Comparison of ENCODE assay signal across 8 cellular contexts in genomic region chr7:1459930-1460756, GRCh38. TPM values are rescaled to one million over a fixed set of nuclear protein-coding genes. Genes with fewer than 3 reads are reported as not detected.
DNase-seq lines count a peak whose midpoint lies in the region; ATAC-seq and TF ChIP-seq lines count a peak whose summit lies in the region.

No MANE protein-coding gene starts in this region.

- intact Hi-C loops in ascending aorta (cut with DNase I), result loop anchor here (2.0 to 10.0 kb wide), 3 partner anchors 71 to 895 kb away; partner anchors contain the start of genes EIF3B, GET4 and MAFK
- intact Hi-C loops in stomach (cut with DNase I; ENCODE audit: low total_unique reads), result no loop called here

- ATAC-seq in GM18519 (IDR thresholded peaks at IDR 0.05; ENCODE audit: low FRiP score, unreplicated experiment) (no peak), HG03045 (IDR thresholded peaks at IDR 0.05; ENCODE audit: unreplicated experiment) (no peak)

- 0 out of 2 replicates have a peak, but pooled peaks cover 3% of the 10 kb centered on the region for H3K4me1 ChIP-seq in HEK293 (ENCODE audit: control insufficient read depth, insufficient read depth, low read length)
- H3K4me1 ChIP-seq in ascending aorta, result peaks cover 16 to 44% of the 10 kb centered on the region in 2 donors
- H3K4me1 ChIP-seq in stomach, result peaks cover 72 to 91% (median 82%) of the 10 kb centered on the region in 4 donors

- TF ChIP-seq CTCF in AG10803 (conservative IDR thresholded peaks at IDR 0.05; ENCODE audit: low read length) (no peak), HEK293 (tag by site-specific recombination; IDR thresholded peaks at IDR 0.05) (no peak), ascending aorta (IDR thresholded peaks at IDR 0.05) (no peak), stomach (IDR thresholded peaks at IDR 0.05) (no peak)

- no peak for TF ChIP-seq POLR2A in stomach (IDR thresholded peaks at IDR 0.05)

- 10 to 16% (median 13%) methylated on average over 20 to 28 of the region's 28 CpGs for WGBS in stomach, 5 donors

- H3K9me3 ChIP-seq in HEK293 (ENCODE audit: control insufficient read depth, insufficient read depth, low read depth, low read length) (no peaks in the 10 kb centered on the region), ascending aorta (no peaks in the 10 kb centered on the region), stomach (no peaks in the 10 kb centered on the region)

- peak overlapping the region; percentile 63 for H3K4me3 ChIP-seq in AG10803 (ENCODE audit: low read length)
- H3K4me3 ChIP-seq in HEK293 (ENCODE audit: low read depth, low read length), result peak overlapping the region; percentile 35
- H3K4me3 ChIP-seq in ascending aorta, result peak overlapping the region; percentile 63 to 66
- H3K4me3 ChIP-seq in stomach, result peak overlapping the region; percentile 70 to 93 (median 84)

- POLR2A ChIA-PET in HEK293 (lab: Yijun Ruan, JAX), result interaction anchor here (0.5 to 1.6 kb wide), 2 partner anchors 22 to 113 kb away, joined by 3 read pairs; no protein-coding TSS in a partner anchor

- H3K27me3 ChIP-seq in ascending aorta, result no peaks in the 10 kb centered on the region
- no peaks in the 10 kb centered on the region for H3K27me3 ChIP-seq in stomach

- peak; percentile 21 for DNase-seq in AG10803 (ENCODE audit: low read depth)
- DNase-seq in ascending aorta (ENCODE audit: low spot score in 2 of 2), result no peak
- peak; percentile 16 for DNase-seq in iris pigment epithelial cell (ENCODE audit: low read depth)
- no peak for DNase-seq in stomach
- DNase-seq in NCI-H2196 (lab: John Stamatoyannopoulos, UW; ENCODE audit: unreplicated experiment), result no peak

- CTCF ChIA-PET in HEK293 (lab: Yijun Ruan, JAX), result no interaction called here

- H3K27ac ChIP-seq in HEK293 (ENCODE audit: extremely low read depth, low read depth, low read length) (no peak overlapping the region), ascending aorta (peak overlapping the region; percentile 85 to 87), stomach (peak overlapping the region; percentile 87 to 95 (median 92))

- H3K36me3 ChIP-seq in HEK293 (ENCODE audit: control insufficient read depth in 2 of 2, insufficient read depth in 1 of 2, low read length in 2 of 2) (no peaks in the 10 kb centered on the region), ascending aorta (no peaks in the 10 kb centered on the region), stomach (no peaks in the 10 kb centered on the region)

- no peak for TF ChIP-seq EP300 in stomach (IDR thresholded peaks at IDR 0.05)

TF ChIP-seq in HEK293, 187 proteins besides CTCF, POLR2A, EP300 and RAD21 (continues in another document):
- TF ChIP-seq ZNF776 (tag by site-specific recombination; IDR thresholded peaks at IDR 0.05; ENCODE audit: borderline replicate concordance) (no peak), ZNF791 (tag by site-specific recombination; IDR thresholded peaks at IDR 0.05) (no peak), ZIC2 (tag by site-specific recombination; IDR thresholded peaks at IDR 0.05) (peak; percentile 74), ZNF311 (tag by site-specific recombination; IDR thresholded peaks at IDR 0.05; ENCODE audit: borderline replicate concordance) (no peak), SP2 (tag by site-specific recombination; IDR thresholded peaks at IDR 0.05) (peak; percentile 21; the same call in 1 of the 2 replicates), ZSCAN30 (tag by site-specific recombination; IDR thresholded peaks at IDR 0.05) (no peak), ZNF335 (tag by site-specific recombination; conservative IDR thresholded peaks at IDR 0.05) (0 out of 2 replicates have a peak, but pooled peaks have one; percentile 19), ZBTB10 (tag by site-specific recombination; IDR thresholded peaks at IDR 0.05) (no peak), SCRT1 (tag by site-specific recombination; IDR thresholded peaks at IDR 0.05; ENCODE audit: borderline replicate concordance) (no peak), ZNF513 (tag by site-specific recombination; IDR thresholded peaks at IDR 0.05) (no peak), ZNF558 (tag by site-specific recombination; IDR thresholded peaks at IDR 0.05) (no peak), ZFP41 (tag by site-specific recombination; IDR thresholded peaks at IDR 0.05; ENCODE audit: borderline replicate concordance) (no peak), ZBTB8A (tag by site-specific recombination; IDR thresholded peaks at IDR 0.05) (peak; percentile 25; the same call in 1 of the 2 replicates), ZNF350 (tag by site-specific recombination; IDR thresholded peaks at IDR 0.05) (no peak), REST (tag by site-specific recombination; IDR thresholded peaks at IDR 0.05) (no peak), TRIM28 (IDR thresholded peaks at IDR 0.05; ENCODE audit: borderline replicate concordance, low read length) (no peak), ZXDB (tag by site-specific recombination; IDR thresholded peaks at IDR 0.05) (no peak), ZNF645 (tag by site-specific recombination; IDR thresholded peaks at IDR 0.05) (no peak)

RNA-seq across cellular contexts. Expression of gene MICALL2, which starts 0.9 kb away (rescaled TPM):
- total RNA-seq in ascending aorta, result 76.5 TPM
- total RNA-seq in stomach, result 100 to 1,000 TPM in 3 of 5 donors, 10 to 100 TPM in 2; 30.7 to 263 (median 118) TPM
- 100 to 1,000 TPM in 1 of 3 donors, 10 to 100 TPM in 2; 85.9 to 110 (median 93.6) TPM for polyA plus RNA-seq in stomach

RNA-seq across cellular contexts. Expression of gene INTS1, which starts 44.0 kb away (rescaled TPM):
- total RNA-seq in ascending aorta (80.7 TPM), stomach (100 to 1,000 TPM in 1 of 5 donors, 10 to 100 TPM in 4; 24.4 to 724 (median 81.7) TPM)
- 10 to 100 TPM; 34.2 to 65.4 (median 46.9) TPM for polyA plus RNA-seq in stomach

Comparison
In these comparisons a context has a peak if more than half of its experiments do, and no peak if none do; other contexts are left out.
1. DNase-seq: peak in AG10803 (single experiment) and iris pigment epithelial cell (single experiment); none in ascending aorta (0 of 2), stomach (single experiment) and NCI-H2196 (single experiment).
2. Peak in every context shown above with its lines, with median percentiles within 50 percentile points of each other: H3K4me3 ChIP-seq.